In the genomic region with DNA sequence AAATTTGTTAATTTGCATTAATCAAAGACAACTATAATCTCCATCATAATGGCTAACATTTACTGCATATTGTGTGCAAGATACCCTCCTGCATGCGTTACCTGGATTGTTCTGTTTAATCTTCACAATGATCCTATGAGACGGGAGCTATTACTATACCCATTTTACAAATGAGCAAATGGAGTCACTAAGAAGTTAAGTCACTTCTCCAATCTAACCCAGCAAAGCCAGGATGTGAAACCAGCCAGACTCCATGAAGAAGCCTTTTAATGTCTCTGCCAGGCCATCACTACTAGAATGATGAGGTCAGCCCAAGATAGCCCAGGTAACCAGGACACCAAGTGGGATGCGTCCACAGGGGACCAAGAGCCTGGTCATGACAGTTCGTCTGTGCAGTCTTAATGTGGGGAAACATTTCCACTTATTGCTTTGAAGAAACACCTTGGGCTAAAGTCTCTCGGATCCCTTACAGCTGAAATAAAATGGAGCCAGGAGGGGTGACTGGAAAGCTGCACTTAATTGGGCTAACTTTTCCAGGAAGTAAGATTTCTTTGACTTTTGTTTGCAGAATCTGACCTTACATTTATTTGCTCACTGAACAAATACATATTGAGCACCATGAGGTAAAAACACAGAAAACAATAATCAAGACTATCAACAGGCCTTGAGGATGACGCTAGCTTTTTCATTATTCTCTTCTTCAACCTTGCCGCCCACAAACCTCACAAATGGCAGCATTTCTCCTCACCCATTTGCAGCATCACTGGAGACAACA, we compare ENCODE assay signal across 10 cellular contexts. TPM values are rescaled to one million over a fixed set of nuclear protein-coding genes. Genes with fewer than 3 reads are reported as not detected.
DNase-seq lines count a peak whose midpoint lies in the region; ATAC-seq and TF ChIP-seq lines count a peak whose summit lies in the region.
"Had no signal": no experiment of that assay in that cellular context is flagged by ENCODE, and none has a peak within 500 bp of the region (broad histone marks: within the 10 kb centered on the region; RNA-seq: fewer than 3 reads in every experiment).

No MANE protein-coding gene starts in this region.

- H3K36me3 ChIP-seq in breast epithelium (no peaks in the 10 kb centered on the region), PC-9 (ENCODE audit: low read depth) (no peaks in the 10 kb centered on the region), thoracic aorta (no peaks in the 10 kb centered on the region)
- H3K36me3 ChIP-seq: ascending aorta, upper lobe of left lung had no signal

- no peak overlapping the region for H2AFZ ChIP-seq in PC-9

- no peaks in the 10 kb centered on the region for H3F3A ChIP-seq in PC-9 (ENCODE audit: insufficient read depth, low read depth)

- POLR2A ChIA-PET in MCF 10A (lab: Yijun Ruan, JAX) (no interaction called here), PC-9 (lab: Charles Lee; ENCODE audit: unreplicated experiment) (interaction anchor here (0.7 kb wide), 1 partner anchor 15 kb away, joined by 4 read pairs; no protein-coding TSS in a partner anchor)

- H4K20me1 ChIP-seq in PC-9 (ENCODE audit: insufficient read depth): no peaks in the 10 kb centered on the region

- TF ChIP-seq CTCF in MCF 10A (IDR thresholded peaks at IDR 0.05; ENCODE audit: unreplicated experiment) (no peak), breast epithelium (IDR thresholded peaks at IDR 0.05) (no peak), PC-9 (conservative IDR thresholded peaks at IDR 0.05) (no peak), endothelial cell (IDR thresholded peaks at IDR 0.05; ENCODE audit: unreplicated experiment) (no peak), thoracic aorta (IDR thresholded peaks at IDR 0.05) (no peak)

- H3K9me3 Mint-ChIP-seq in MCF 10A (ENCODE audit: unreplicated experiment) (no peaks in the 10 kb centered on the region), endothelial cell (ENCODE audit: unreplicated experiment) (no peaks in the 10 kb centered on the region)

- BruUV-seq in MCF 10A (replicated peaks; lab: Mats Ljungman, UMichigan): no TSS peak
- BruUV-seq in PC-9 (replicated peaks; lab: Mats Ljungman, UMichigan): no TSS peak

- H3K4me3 Mint-ChIP-seq in MCF 10A (ENCODE audit: unreplicated experiment) (peak overlapping the region; percentile 92), endothelial cell (ENCODE audit: unreplicated experiment) (peak overlapping the region; percentile 92)

- ATAC-seq in thoracic aorta (ENCODE audit: insufficient number of reproducible peaks, low FRiP score, low read depth): no peak

- H3K9me3 ChIP-seq in breast epithelium (no peaks in the 10 kb centered on the region), PC-9 (ENCODE audit: insufficient read depth, low read depth) (no peaks in the 10 kb centered on the region), thoracic aorta (no peaks in the 10 kb centered on the region)
- H3K9me3 ChIP-seq: ascending aorta, upper lobe of left lung had no signal

- TF ChIP-seq POLR2A in breast epithelium (IDR thresholded peaks at IDR 0.05): no peak

- no peak for DNase-seq in MCF 10A (ENCODE audit: unreplicated experiment)
- no peak for DNase-seq in breast epithelium (ENCODE audit: low spot score in 2 of 2)
- DNase-seq in PC-9: no peak
- DNase-seq in endothelial cell (ENCODE audit: low spot score): no peak
- DNase-seq in thoracic aorta (ENCODE audit: low spot score): no peak
- DNase-seq in cerebellar cortex (ENCODE audit: low spot score): no peak
- DNase-seq in stimulated activated CD4-positive, alpha-beta T cell treated with anti-CD3 and anti-CD28 coated beads, Interleukin-1b, Interleukin-23, amount 100 ng/mL, for 48 hours: no peak
- DNase-seq in C1 segment of cervical spinal cord (lab: John Stamatoyannopoulos, UW): no peak

- H3K4me1 ChIP-seq in breast epithelium (no peaks in the 10 kb centered on the region), PC-9 (replicated peaks; ENCODE audit: insufficient read depth) (peaks cover 11% of the 10 kb centered on the region; the same call in 1 of the 2 replicates), thoracic aorta (ENCODE audit: control insufficient read depth in 1 of 2, low read depth in 2 of 2) (peaks cover 0 to 8% of the 10 kb centered on the region in 2 donors)

- no peak overlapping the region for H3K4me3 ChIP-seq in breast epithelium
- 0 out of 2 replicates have a peak overlapping the region, but pooled peaks have one; percentile 72 for H3K4me3 ChIP-seq in PC-9
- peak overlapping the region; percentile 73 for H3K4me3 ChIP-seq in thoracic aorta

- no peaks in the 10 kb centered on the region for H3K27me3 Mint-ChIP-seq in MCF 10A (ENCODE audit: insufficient read depth, unreplicated experiment)
- H3K27me3 Mint-ChIP-seq in endothelial cell (ENCODE audit: unreplicated experiment): peaks cover 4% of the 10 kb centered on the region

- H3K27ac ChIP-seq in breast epithelium (no peak overlapping the region), PC-9 (no peak overlapping the region), thoracic aorta (no peak overlapping the region)
- H3K27ac ChIP-seq: ascending aorta had no signal

- no peaks in the 10 kb centered on the region for H3K9me2 ChIP-seq in PC-9 (ENCODE audit: insufficient read depth)

- H3K79me2 ChIP-seq in PC-9 (ENCODE audit: low read depth): peaks cover 9% of the 10 kb centered on the region; the same call in 1 of the 2 replicates

- H3K27me3 ChIP-seq in breast epithelium (no peaks in the 10 kb centered on the region), PC-9 (ENCODE audit: insufficient read depth, low read depth) (no peaks in the 10 kb centered on the region), thoracic aorta (replicated peaks; ENCODE audit: insufficient read depth) (no peaks in the 10 kb centered on the region)
- H3K27me3 ChIP-seq: ascending aorta, upper lobe of left lung had no signal

- H3K27ac Mint-ChIP-seq in MCF 10A (ENCODE audit: low read depth, unreplicated experiment) (no peak overlapping the region), endothelial cell (ENCODE audit: unreplicated experiment) (peak overlapping the region; percentile 76)

- CTCF ChIA-PET in MCF 10A (lab: Yijun Ruan, JAX): interaction anchor here (0.6 to 1.0 kb wide), 4 partner anchors 10 to 158 kb away, joined by 3 read pairs; no protein-coding TSS in a partner anchor
- CTCF ChIA-PET in PC-9 (lab: Charles Lee): no interaction called here

- intact Hi-C loops in MCF 10A (cut with micrococcal nuclease): no loop called here
- intact Hi-C loops in breast epithelium (cut with DNase I; ENCODE audit: low total_unique reads): no loop called here
- intact Hi-C loops in PC-9 (cut with micrococcal nuclease; ENCODE audit: unreplicated experiment): no loop called here

- H3K4me2 ChIP-seq in PC-9: peak overlapping the region; percentile 79

- H3K4me1 Mint-ChIP-seq in MCF 10A (ENCODE audit: insufficient read depth, unreplicated experiment): peaks cover 17% of the 10 kb centered on the region
- H3K4me1 Mint-ChIP-seq in endothelial cell (ENCODE audit: unreplicated experiment): peaks cover 19% of the 10 kb centered on the region

- peaks cover 17% of the 10 kb centered on the region for H3K36me3 Mint-ChIP-seq in MCF 10A (ENCODE audit: insufficient read depth, unreplicated experiment)
- no peaks in the 10 kb centered on the region for H3K36me3 Mint-ChIP-seq in endothelial cell (ENCODE audit: low read depth, unreplicated experiment)

RNA-seq across cellular contexts. Expression of gene SHCBP1, which starts 0.9 kb away (rescaled TPM):
- total RNA-seq in MCF 10A (2022) (17.2 and 21.4 TPM in 2 replicates), breast epithelium (under 1 TPM; 0.33 to 0.96 (median 0.44) TPM), PC-9 (2021) (17.4 and 19.3 TPM in 2 replicates), endothelial cell (ENCODE audit: unreplicated experiment) (5.4 TPM), thoracic aorta (under 1 TPM; 0.49 to 0.54 TPM)

Comparison
In these comparisons a context has a peak if more than half of its experiments do, and no peak if none do; other contexts are left out.
1. H3K4me3 ChIP-seq: peak in PC-9 (single experiment) and thoracic aorta (single experiment); none in breast epithelium (0 of 3).